In the genomic region with DNA sequence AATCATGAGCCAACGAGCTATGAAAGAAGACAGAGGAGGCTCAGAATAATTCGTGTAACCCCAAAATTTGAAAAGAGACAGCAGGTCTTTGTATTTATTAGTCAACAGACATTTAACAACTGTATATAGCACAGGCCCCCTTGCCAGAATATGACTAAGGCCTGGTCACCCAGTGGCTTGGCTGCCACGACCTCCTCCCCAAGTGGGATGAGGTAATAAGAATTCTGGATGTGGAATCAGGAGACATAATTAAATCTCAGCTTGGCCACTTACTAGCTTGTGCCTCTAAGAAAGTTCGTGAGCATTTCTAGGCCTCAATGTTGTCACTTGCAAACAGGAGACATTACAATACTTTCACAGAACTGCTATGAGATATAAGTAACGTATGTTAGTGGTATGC, we compare ENCODE assay signal across 15 cellular contexts.
DNase-seq lines count a peak whose midpoint lies in the region; ATAC-seq and TF ChIP-seq lines count a peak whose summit lies in the region.
"Had no signal": no experiment of that assay in that cellular context is flagged by ENCODE, and none has a peak within 500 bp of the region (broad histone marks: within the 10 kb centered on the region; RNA-seq: fewer than 3 reads in every experiment).

No MANE protein-coding gene starts in this region.

- H4K5ac ChIP-seq in IMR-90 (ENCODE audit: low read depth, low read length) = no peak overlapping the region

- no peak overlapping the region for H3K56ac ChIP-seq in IMR-90 (ENCODE audit: extremely low read depth, insufficient read depth, low read length)

- H4K20me1 ChIP-seq in IMR-90 (ENCODE audit: insufficient read depth, low read length) = no peaks in the 10 kb centered on the region

- DNase-seq in AG08395 (ENCODE audit: low spot score) (peak; percentile 88), IMR-90 (peak; percentile 82), choroid plexus epithelial cell (ENCODE audit: low read depth) (peak; percentile 34), right atrium auricular region (ENCODE audit: low spot score) (peak; percentile 66), iPS-NIHi7 (ENCODE audit: extremely low spot score) (no peak), germinal center (ENCODE audit: low spot score) (no peak), NOMO-1 treated with dmso at 0.1 percent for 144 hours (lab: John Stamatoyannopoulos, UW; ENCODE audit: unreplicated experiment) (no peak)
- DNase-seq: activated CD8-positive, alpha-beta memory T cell treated with anti-CD3 and anti-CD28 coated beads, Interleukin-2, amount 50 U/mL, for 48 hours; GF-D8; NCI-H1048; NCI-H774; Peyer's patch had no signal

- no peak for TF ChIP-seq RAD21 in IMR-90 (IDR thresholded peaks at IDR 0.05; ENCODE audit: low read length)

- H3K9me3 ChIP-seq in IMR-90 (ENCODE audit: control insufficient read depth, insufficient read depth, low read length) = no peaks in the 10 kb centered on the region
- H3K9me3 ChIP-seq in right atrium auricular region = no peaks in the 10 kb centered on the region
- H3K9me3 ChIP-seq: Peyer's patch, thoracic aorta had no signal

- no peak for TF ChIP-seq POLR2A in IMR-90 (IDR thresholded peaks at IDR 0.05; ENCODE audit: low read depth, low read length)

- no peak overlapping the region for H3K18ac ChIP-seq in IMR-90 (ENCODE audit: low read depth, low read length)

- no peak overlapping the region for H2BK5ac ChIP-seq in IMR-90 (ENCODE audit: low read depth, low read length, poor library complexity, severe bottlenecking)

- H3K4ac ChIP-seq in IMR-90 (ENCODE audit: low read depth, low read length) = no peak overlapping the region

- H3K4me2 ChIP-seq in IMR-90 (ENCODE audit: low read depth, low read length) = no peak overlapping the region

- no peak overlapping the region for H2BK20ac ChIP-seq in IMR-90 (ENCODE audit: low read depth, low read length)

- H3K4me3 ChIP-seq in IMR-90 (ENCODE audit: insufficient read depth, low read depth, low read length) = no peak overlapping the region
- no peak overlapping the region for H3K4me3 ChIP-seq in choroid plexus epithelial cell (ENCODE audit: low read depth, low read length)
- H3K4me3 ChIP-seq in right atrium auricular region = no peak overlapping the region
- H3K4me3 ChIP-seq: lung, Peyer's patch, thoracic aorta had no signal

- H3K23ac ChIP-seq in IMR-90 (ENCODE audit: low read depth, low read length) = no peak overlapping the region

- no peak overlapping the region for H2AFZ ChIP-seq in IMR-90 (replicated peaks; ENCODE audit: low read length, poor library complexity)

- no peak overlapping the region for H3K14ac ChIP-seq in IMR-90 (replicated peaks; ENCODE audit: low read depth, low read length)

- no peaks in the 10 kb centered on the region for H3K79me1 ChIP-seq in IMR-90 (ENCODE audit: low read depth in 1 of 2, low read length in 2 of 2)

- WGBS in IMR-90 (ENCODE audit: extremely low coverage in 2 of 2, insufficient read length in 1 of 2), 2 experiments = no CpG with 5 or more reads among the region's 5 CpGs

- H4K8ac ChIP-seq in IMR-90 (ENCODE audit: low read depth in 2 of 2, low read length in 2 of 2) = no peak overlapping the region

- no peak overlapping the region for H3K9ac ChIP-seq in IMR-90 (ENCODE audit: low read depth, low read length)

- dilution Hi-C loops in IMR-90 (cut with HindIII; ENCODE audit: low sequenced_read_pairs, unreplicated experiment) = no loop called here

- H3K4me1 ChIP-seq in IMR-90 (ENCODE audit: control insufficient read depth, insufficient read depth, low read length) = no peaks in the 10 kb centered on the region; the same call in 1 of the 2 replicates
- H3K4me1 ChIP-seq in right atrium auricular region = no peaks in the 10 kb centered on the region
- H3K4me1 ChIP-seq: Peyer's patch had no signal

- CTCF ChIA-PET in IMR-90 (lab: Yijun Ruan, JAX) = no interaction called here

- no TSS peak for BruUV-seq in IMR-90 (replicated peaks; lab: Mats Ljungman, UMichigan)

- in situ Hi-C loops in IMR-90 (cut with MboI; ENCODE audit: low sequenced_read_pairs) = no loop called here

- H3K27ac ChIP-seq in IMR-90 (ENCODE audit: insufficient read depth, low read length) = no peak overlapping the region
- no peak overlapping the region for H3K27ac ChIP-seq in right atrium auricular region
- H3K27ac ChIP-seq: Peyer's patch, thoracic aorta had no signal

- H3K36me3 ChIP-seq in IMR-90 (ENCODE audit: control insufficient read depth, insufficient read depth, low read length) = no peaks in the 10 kb centered on the region
- H3K36me3 ChIP-seq in right atrium auricular region = no peaks in the 10 kb centered on the region
- H3K36me3 ChIP-seq: Peyer's patch, thoracic aorta had no signal

- no peaks in the 10 kb centered on the region for H3K9me1 ChIP-seq in IMR-90 (ENCODE audit: insufficient read depth, low read length)

- intact Hi-C loops in IMR-90 (cut with micrococcal nuclease) = no loop called here

- H3K27me3 ChIP-seq in IMR-90 (ENCODE audit: control insufficient read depth, insufficient read depth, low read length) (no peaks in the 10 kb centered on the region), right atrium auricular region (no peaks in the 10 kb centered on the region)
- H3K27me3 ChIP-seq: Peyer's patch had no signal

- POLR2A ChIA-PET in IMR-90 (lab: Charles Lee; ENCODE audit: unreplicated experiment) = no interaction called here

- no peak overlapping the region for H4K91ac ChIP-seq in IMR-90 (ENCODE audit: insufficient read depth, low read depth, low read length)

- H2AK9ac ChIP-seq in IMR-90 (replicated peaks; ENCODE audit: low read depth, low read length, poor library complexity) = no peak overlapping the region

- H2BK15ac ChIP-seq in IMR-90 (ENCODE audit: low read depth, low read length) = no peak overlapping the region

- TF ChIP-seq CTCF in IMR-90 (conservative IDR thresholded peaks at IDR 0.05; ENCODE audit: low read depth, low read length) (no peak), choroid plexus epithelial cell (conservative IDR thresholded peaks at IDR 0.05; ENCODE audit: low read depth, low read length) (no peak), right atrium auricular region (IDR thresholded peaks at IDR 0.05) (no peak)

- H2AK5ac ChIP-seq in IMR-90 (ENCODE audit: low read depth, low read length) = no peak overlapping the region

- ATAC-seq in IMR-90 (ENCODE audit: low read depth) = peak; percentile 66
- ATAC-seq in GM21390 (IDR thresholded peaks at IDR 0.05; ENCODE audit: unreplicated experiment) = no peak

- H2BK120ac ChIP-seq in IMR-90 (ENCODE audit: low read depth, low read length) = no peak overlapping the region

TF ChIP-seq in IMR-90, 13 proteins besides CTCF, POLR2A, EP300 and RAD21:
- TF ChIP-seq MAZ (IDR thresholded peaks at IDR 0.05; ENCODE audit: borderline replicate concordance, low read depth, low read length) (no peak), CEBPB (IDR thresholded peaks at IDR 0.05; ENCODE audit: low read depth, low read length) (peak; percentile 24; the same call in 1 of the 2 replicates)

Comparison
In these comparisons a context has a peak if more than half of its experiments do, and no peak if none do; other contexts are left out.
1. DNase-seq: peak in AG08395 (single experiment), IMR-90 (single experiment), choroid plexus epithelial cell (single experiment) and right atrium auricular region (single experiment); none in iPS-NIHi7 (single experiment), germinal center (single experiment) and NOMO-1 treated with dmso at 0.1 percent for 144 hours (single experiment).